In genomic region chr3:71035314-71035713, GRCh38 we compare ENCODE assay signal across 13 cellular contexts.
A peak's percentile ranks its signal among the peaks of the same experiment; 100 is the strongest.
DNase-seq lines count a peak whose midpoint lies in the region; ATAC-seq, FAIRE-seq and TF ChIP-seq lines count a peak whose summit lies in the region.
"Had no signal": no experiment of that assay in that cellular context is flagged by ENCODE, and none has a peak within 500 bp of the region (broad histone marks: within the 10 kb centered on the region; RNA-seq: fewer than 3 reads in every experiment).

No MANE protein-coding gene starts in this region.

- no peaks in the 10 kb centered on the region for H4K20me1 ChIP-seq in GM12878 (ENCODE audit: control insufficient read depth, insufficient read depth)

- intact Hi-C loops in GM12878 (cut with micrococcal nuclease; ENCODE audit: unreplicated experiment), result no loop called here

- SMC1A ChIA-PET in GM12878 (lab: Charles Lee; ENCODE audit: uncharacterized antibody, unreplicated experiment), result interaction anchor here (0.6 kb wide), 2 partner anchors 80 to 409 kb away, joined by 3 read pairs; no protein-coding TSS in a partner anchor

- no peak overlapping the region for H3K27ac ChIP-seq in GM12878 (ENCODE audit: control insufficient read depth, insufficient read depth)
- peak overlapping the region; percentile 29 for H3K27ac ChIP-seq in muscle layer of colon (ENCODE audit: low read depth, low read length)
- H3K27ac ChIP-seq: adrenal gland had no signal

- H3K4me1 ChIP-seq in GM12878 (ENCODE audit: control insufficient read depth, insufficient read depth, low read length), result no peaks in the 10 kb centered on the region
- peaks cover 84% of the 10 kb centered on the region for H3K4me1 ChIP-seq in muscle layer of colon (ENCODE audit: insufficient read depth, low read length)
- H3K4me1 ChIP-seq: adrenal gland had no signal

- H3K9me3 ChIP-seq in GM12878 (replicated peaks; ENCODE audit: control insufficient read depth, insufficient read depth, low read length), result no peaks in the 10 kb centered on the region
- H3K9me3 ChIP-seq in muscle layer of colon (ENCODE audit: low read length), result no peaks in the 10 kb centered on the region
- H3K9me3 ChIP-seq: adrenal gland had no signal

- no peak overlapping the region for H2AFZ ChIP-seq in GM12878 (ENCODE audit: control insufficient read depth, low read depth, low read length)

- H3K9ac ChIP-seq in GM12878 (ENCODE audit: control insufficient read depth, insufficient read depth, low read length), result no peak overlapping the region
- no peak overlapping the region for H3K9ac ChIP-seq in muscle layer of colon (ENCODE audit: low read length)

- no peaks in the 10 kb centered on the region for H3K79me2 ChIP-seq in GM12878 (ENCODE audit: control insufficient read depth, insufficient read depth, low read length)

- BruUV-seq in GM12878 (replicated peaks; lab: Mats Ljungman, UMichigan), result no TSS peak

- POLR2A ChIA-PET in GM12878 (lab: Charles Lee), result no interaction called here

- no peak for TF ChIP-seq CTCF in GM12878 (IDR thresholded peaks at IDR 0.05 in 2 of 3, conservative IDR thresholded peaks at IDR 0.05 in 1 of 3; ENCODE audit: control insufficient read depth in 2 of 3, extremely low read depth in 1 of 3, insufficient read depth in 1 of 3, low read depth in 3 of 3, low read length in 3 of 3)

- H3K4me3 ChIP-seq in GM12878 (no peak overlapping the region), muscle layer of colon (ENCODE audit: low read depth in 1 of 2, low read length in 2 of 2) (no peak overlapping the region)
- H3K4me3 ChIP-seq: adrenal gland had no signal

- WGBS in GM12878 (ENCODE audit: insufficient coverage, insufficient replicate concordance, low lambda C conversion rate, missing lambda C conversion rate), result 54% methylated on average over 5 of the region's 5 CpGs

- H3K4me2 ChIP-seq in GM12878 (ENCODE audit: control insufficient read depth, insufficient read depth), result no peak overlapping the region

- no peak for TF ChIP-seq EP300 in GM12878 (IDR thresholded peaks at IDR 0.05; ENCODE audit: borderline replicate concordance in 1 of 2, control insufficient read depth in 1 of 2, low read depth in 2 of 2, low read length in 2 of 2)

- no peak for TF ChIP-seq RAD21 in GM12878 (IDR thresholded peaks at IDR 0.05; ENCODE audit: insufficient read depth, low read depth, low read length)

- DNase-seq in CD1c-positive myeloid dendritic cell (ENCODE audit: extremely low spot score), result peak; percentile 63
- DNase-seq in KBM-7, result peak; percentile 82
- DNase-seq in GM12878 (ENCODE audit: low read depth, low spot score), result no peak
- DNase-seq in NCI-H82 (lab: John Stamatoyannopoulos, UW), result no peak
- DNase-seq in GOT3 (lab: John Stamatoyannopoulos, UW), result no peak
- no peak for DNase-seq in cerebellar nuclear complex (lab: John Stamatoyannopoulos, UW)
- DNase-seq: adrenal gland, DMS79 treated with DMSO at 0.1 percent for 48 hours, H9, NCI-H510A treated with DMSO at 0.1 percent for 48 hours, T-helper 9 cell had no signal

- ATAC-seq in GM12878 (no peak), GM21367 (IDR thresholded peaks at IDR 0.05; ENCODE audit: unreplicated experiment) (no peak)

- RAD21 ChIA-PET in GM12878 (lab: Charles Lee; ENCODE audit: unreplicated experiment), result no interaction called here

- TF ChIP-seq POLR2A in GM12878 (IDR thresholded peaks at IDR 0.05; ENCODE audit: low read depth, low read length), result no peak

- CTCF ChIA-PET in GM12878 (lab: Yijun Ruan, JAX), result no interaction called here

- FAIRE-seq in GM12878 (lab: Jason Lieb, UNC), result no peak

- H3K27me3 ChIP-seq in GM12878 (replicated peaks in 1 of 2; ENCODE audit: control insufficient read depth in 2 of 2, insufficient read depth in 2 of 2, low read length in 1 of 2) (no peaks in the 10 kb centered on the region), muscle layer of colon (ENCODE audit: control insufficient read depth in 1 of 2, insufficient read depth in 2 of 2, low read length in 2 of 2) (no peaks in the 10 kb centered on the region)
- H3K27me3 ChIP-seq: adrenal gland had no signal

- no peaks in the 10 kb centered on the region for H3K36me3 ChIP-seq in GM12878 (ENCODE audit: control insufficient read depth in 2 of 2, insufficient read depth in 2 of 2, low read length in 1 of 2)
- H3K36me3 ChIP-seq in muscle layer of colon (ENCODE audit: insufficient read depth, low read length), result peaks cover 26% of the 10 kb centered on the region

- in situ Hi-C loops in KBM-7 (cut with MboI; ENCODE audit: low pct_unique_long_range_greater_than_20kb, low sequenced_read_pairs), result no loop called here
- in situ Hi-C loops in GM12878 (cut with MboI), result no loop called here

TF ChIP-seq in GM12878, 131 proteins besides CTCF, POLR2A, EP300 and RAD21:
- TF ChIP-seq RB1 (IDR thresholded peaks at IDR 0.05; ENCODE audit: borderline replicate concordance), result no peak
- no peak for TF ChIP-seq ZBTB4 (CRISPR knock-in tag; IDR thresholded peaks at IDR 0.05)
- TF ChIP-seq ZBTB40 (IDR thresholded peaks at IDR 0.05; ENCODE audit: borderline replicate concordance), result peak; percentile 36; the same call in 1 of the 2 replicates
- no peak for TF ChIP-seq YY1 (IDR thresholded peaks at IDR 0.05; ENCODE audit: low read depth, low read length)
- no peak for TF ChIP-seq TCF12 (IDR thresholded peaks at IDR 0.05; ENCODE audit: low read depth, low read length)
- TF ChIP-seq MEF2B (IDR thresholded peaks at IDR 0.05; ENCODE audit: partially characterized antibody, poor library complexity, severe bottlenecking), result no peak
- no peak for TF ChIP-seq NFYA (IDR thresholded peaks at IDR 0.05; ENCODE audit: borderline replicate concordance, low read depth, low read length)
TF ChIP-seq in GM12878: peak in this region for 1.

Comparison
In these comparisons a context has a peak if more than half of its experiments do, and no peak if none do; other contexts are left out.
1. DNase-seq: peak in CD1c-positive myeloid dendritic cell (single experiment) and KBM-7 (single experiment); none in GM12878 (single experiment), NCI-H82 (single experiment), GOT3 (single experiment) and cerebellar nuclear complex (0 of 2).